ENCODE assay signal across 2 cellular contexts in the genomic region with DNA sequence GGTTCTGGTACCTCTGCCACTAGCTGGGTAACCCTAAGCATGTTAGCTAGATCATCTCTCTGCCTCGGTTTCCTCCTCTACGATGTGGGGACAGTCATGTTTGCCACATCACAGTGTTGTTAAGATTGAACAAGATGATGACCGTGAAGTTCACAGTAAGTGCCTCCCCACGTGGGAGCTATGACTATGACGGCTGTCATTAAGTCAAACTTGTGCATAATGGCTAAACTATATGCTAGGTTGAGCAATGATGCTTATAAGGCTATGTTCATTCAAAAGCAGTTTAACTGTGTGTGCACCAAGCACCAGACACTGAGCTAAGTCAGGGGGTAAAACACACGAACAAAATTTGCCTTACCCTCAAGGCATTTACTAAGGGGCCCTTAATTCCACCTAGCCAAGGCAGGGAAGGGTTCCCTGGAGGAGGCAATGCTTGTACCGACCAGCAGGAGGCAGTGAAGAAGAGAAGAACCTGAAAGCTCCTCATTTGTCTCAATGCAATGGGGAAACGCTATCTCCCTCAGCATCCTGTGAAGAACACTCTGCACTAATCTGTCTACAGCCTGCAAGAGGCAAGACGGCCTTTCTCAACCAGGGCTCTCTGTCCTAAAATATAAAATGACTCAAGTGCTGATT.
TF ChIP-seq lines count a peak whose summit lies in the region.

No MANE protein-coding gene starts in this region.

TF ChIP-seq in GM23338, 12 proteins besides CTCF, POLR2A, EP300 and RAD21 (continued from another document):
- TF ChIP-seq, protein P1, sequence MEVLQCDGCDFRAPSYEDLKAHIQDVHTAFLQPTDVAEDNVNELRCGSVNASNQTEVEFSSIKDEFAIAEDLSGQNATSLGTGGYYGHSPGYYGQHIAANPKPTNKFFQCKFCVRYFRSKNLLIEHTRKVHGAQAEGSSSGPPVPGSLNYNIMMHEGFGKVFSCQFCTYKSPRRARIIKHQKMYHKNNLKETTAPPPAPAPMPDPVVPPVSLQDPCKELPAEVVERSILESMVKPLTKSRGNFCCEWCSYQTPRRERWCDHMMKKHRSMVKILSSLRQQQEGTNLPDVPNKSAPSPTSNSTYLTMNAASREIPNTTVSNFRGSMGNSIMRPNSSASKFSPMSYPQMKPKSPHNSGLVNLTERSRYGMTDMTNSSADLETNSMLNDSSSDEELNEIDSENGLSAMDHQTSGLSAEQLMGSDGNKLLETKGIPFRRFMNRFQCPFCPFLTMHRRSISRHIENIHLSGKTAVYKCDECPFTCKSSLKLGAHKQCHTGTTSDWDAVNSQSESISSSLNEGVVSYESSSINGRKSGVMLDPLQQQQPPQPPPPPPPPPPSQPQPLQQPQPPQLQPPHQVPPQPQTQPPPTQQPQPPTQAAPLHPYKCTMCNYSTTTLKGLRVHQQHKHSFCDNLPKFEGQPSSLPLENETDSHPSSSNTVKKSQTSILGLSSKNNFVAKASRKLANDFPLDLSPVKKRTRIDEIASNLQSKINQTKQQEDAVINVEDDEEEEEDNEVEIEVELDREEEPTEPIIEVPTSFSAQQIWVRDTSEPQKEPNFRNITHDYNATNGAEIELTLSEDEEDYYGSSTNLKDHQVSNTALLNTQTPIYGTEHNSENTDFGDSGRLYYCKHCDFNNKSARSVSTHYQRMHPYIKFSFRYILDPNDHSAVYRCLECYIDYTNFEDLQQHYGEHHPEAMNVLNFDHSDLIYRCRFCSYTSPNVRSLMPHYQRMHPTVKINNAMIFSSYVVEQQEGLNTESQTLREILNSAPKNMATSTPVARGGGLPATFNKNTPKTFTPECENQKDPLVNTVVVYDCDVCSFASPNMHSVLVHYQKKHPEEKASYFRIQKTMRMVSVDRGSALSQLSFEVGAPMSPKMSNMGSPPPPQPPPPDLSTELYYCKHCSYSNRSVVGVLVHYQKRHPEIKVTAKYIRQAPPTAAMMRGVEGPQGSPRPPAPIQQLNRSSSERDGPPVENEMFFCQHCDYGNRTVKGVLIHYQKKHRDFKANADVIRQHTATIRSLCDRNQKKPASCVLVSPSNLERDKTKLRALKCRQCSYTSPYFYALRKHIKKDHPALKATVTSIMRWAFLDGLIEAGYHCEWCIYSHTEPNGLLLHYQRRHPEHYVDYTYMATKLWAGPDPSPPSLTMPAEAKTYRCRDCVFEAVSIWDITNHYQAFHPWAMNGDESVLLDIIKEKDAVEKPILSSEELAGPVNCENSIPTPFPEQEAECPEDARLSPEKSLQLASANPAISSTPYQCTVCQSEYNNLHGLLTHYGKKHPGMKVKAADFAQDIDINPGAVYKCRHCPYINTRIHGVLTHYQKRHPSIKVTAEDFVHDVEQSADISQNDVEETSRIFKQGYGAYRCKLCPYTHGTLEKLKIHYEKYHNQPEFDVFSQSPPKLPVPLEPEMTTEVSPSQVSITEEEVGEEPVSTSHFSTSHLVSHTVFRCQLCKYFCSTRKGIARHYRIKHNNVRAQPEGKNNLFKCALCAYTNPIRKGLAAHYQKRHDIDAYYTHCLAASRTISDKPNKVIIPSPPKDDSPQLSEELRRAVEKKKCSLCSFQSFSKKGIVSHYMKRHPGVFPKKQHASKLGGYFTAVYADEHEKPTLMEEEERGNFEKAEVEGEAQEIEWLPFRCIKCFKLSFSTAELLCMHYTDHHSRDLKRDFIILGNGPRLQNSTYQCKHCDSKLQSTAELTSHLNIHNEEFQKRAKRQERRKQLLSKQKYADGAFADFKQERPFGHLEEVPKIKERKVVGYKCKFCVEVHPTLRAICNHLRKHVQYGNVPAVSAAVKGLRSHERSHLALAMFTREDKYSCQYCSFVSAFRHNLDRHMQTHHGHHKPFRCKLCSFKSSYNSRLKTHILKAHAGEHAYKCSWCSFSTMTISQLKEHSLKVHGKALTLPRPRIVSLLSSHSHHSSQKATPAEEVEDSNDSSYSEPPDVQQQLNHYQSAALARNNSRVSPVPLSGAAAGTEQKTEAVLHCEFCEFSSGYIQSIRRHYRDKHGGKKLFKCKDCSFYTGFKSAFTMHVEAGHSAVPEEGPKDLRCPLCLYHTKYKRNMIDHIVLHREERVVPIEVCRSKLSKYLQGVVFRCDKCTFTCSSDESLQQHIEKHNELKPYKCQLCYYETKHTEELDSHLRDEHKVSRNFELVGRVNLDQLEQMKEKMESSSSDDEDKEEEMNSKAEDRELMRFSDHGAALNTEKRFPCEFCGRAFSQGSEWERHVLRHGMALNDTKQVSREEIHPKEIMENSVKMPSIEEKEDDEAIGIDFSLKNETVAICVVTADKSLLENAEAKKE (CRISPR knock-in tag; IDR thresholded peaks at IDR 0.05), result no peak
- TF ChIP-seq JUNB (IDR thresholded peaks at IDR 0.05; ENCODE audit: unreplicated experiment) (no peak), ZNF331 (CRISPR knock-in tag; IDR thresholded peaks at IDR 0.05; ENCODE audit: low read depth) (no peak), EZH2phosphoT487 (IDR thresholded peaks at IDR 0.05; ENCODE audit: unreplicated experiment) (no peak)
- TF ChIP-seq, protein P2, sequence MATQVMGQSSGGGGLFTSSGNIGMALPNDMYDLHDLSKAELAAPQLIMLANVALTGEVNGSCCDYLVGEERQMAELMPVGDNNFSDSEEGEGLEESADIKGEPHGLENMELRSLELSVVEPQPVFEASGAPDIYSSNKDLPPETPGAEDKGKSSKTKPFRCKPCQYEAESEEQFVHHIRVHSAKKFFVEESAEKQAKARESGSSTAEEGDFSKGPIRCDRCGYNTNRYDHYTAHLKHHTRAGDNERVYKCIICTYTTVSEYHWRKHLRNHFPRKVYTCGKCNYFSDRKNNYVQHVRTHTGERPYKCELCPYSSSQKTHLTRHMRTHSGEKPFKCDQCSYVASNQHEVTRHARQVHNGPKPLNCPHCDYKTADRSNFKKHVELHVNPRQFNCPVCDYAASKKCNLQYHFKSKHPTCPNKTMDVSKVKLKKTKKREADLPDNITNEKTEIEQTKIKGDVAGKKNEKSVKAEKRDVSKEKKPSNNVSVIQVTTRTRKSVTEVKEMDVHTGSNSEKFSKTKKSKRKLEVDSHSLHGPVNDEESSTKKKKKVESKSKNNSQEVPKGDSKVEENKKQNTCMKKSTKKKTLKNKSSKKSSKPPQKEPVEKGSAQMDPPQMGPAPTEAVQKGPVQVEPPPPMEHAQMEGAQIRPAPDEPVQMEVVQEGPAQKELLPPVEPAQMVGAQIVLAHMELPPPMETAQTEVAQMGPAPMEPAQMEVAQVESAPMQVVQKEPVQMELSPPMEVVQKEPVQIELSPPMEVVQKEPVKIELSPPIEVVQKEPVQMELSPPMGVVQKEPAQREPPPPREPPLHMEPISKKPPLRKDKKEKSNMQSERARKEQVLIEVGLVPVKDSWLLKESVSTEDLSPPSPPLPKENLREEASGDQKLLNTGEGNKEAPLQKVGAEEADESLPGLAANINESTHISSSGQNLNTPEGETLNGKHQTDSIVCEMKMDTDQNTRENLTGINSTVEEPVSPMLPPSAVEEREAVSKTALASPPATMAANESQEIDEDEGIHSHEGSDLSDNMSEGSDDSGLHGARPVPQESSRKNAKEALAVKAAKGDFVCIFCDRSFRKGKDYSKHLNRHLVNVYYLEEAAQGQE (IDR thresholded peaks at IDR 0.05; ENCODE audit: unreplicated experiment), result no peak

TF ChIP-seq in WTC11, 78 proteins besides CTCF, POLR2A, EP300 and RAD21 (continued from another document):
- TF ChIP-seq, protein P3, sequence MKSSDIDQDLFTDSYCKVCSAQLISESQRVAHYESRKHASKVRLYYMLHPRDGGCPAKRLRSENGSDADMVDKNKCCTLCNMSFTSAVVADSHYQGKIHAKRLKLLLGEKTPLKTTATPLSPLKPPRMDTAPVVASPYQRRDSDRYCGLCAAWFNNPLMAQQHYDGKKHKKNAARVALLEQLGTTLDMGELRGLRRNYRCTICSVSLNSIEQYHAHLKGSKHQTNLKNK (CRISPR knock-in tag; IDR thresholded peaks at IDR 0.05), result no peak
- TF ChIP-seq PRRX2 (CRISPR knock-in tag; IDR thresholded peaks at IDR 0.05) (no peak), FOXP1 (CRISPR knock-in tag; IDR thresholded peaks at IDR 0.05; ENCODE audit: borderline replicate concordance) (no peak), OVOL2 (CRISPR knock-in tag; IDR thresholded peaks at IDR 0.05; ENCODE audit: borderline replicate concordance) (no peak), NFE2L1 (CRISPR knock-in tag; IDR thresholded peaks at IDR 0.05) (no peak)
